Comparison of ENCODE assay signal across 8 cellular contexts in genomic region chr12:128823916-128824839, GRCh38. TPM values are rescaled to one million over a fixed set of nuclear protein-coding genes. Genes with fewer than 3 reads are reported as not detected.
A peak's percentile ranks its signal among the peaks of the same experiment; 100 is the strongest.
DNase-seq lines count a peak whose midpoint lies in the region; ATAC-seq, FAIRE-seq and TF ChIP-seq lines count a peak whose summit lies in the region.

Gene SLC15A4, minus strand, starts transcription at chr12:128823958. Its CDS starts 15 bp downstream, at chr12:128823943.

- peak within 1 kb of the TSS; percentile 94 for H4K12ac ChIP-seq in trophoblast cell (ENCODE audit: low read depth, low read length)

- ATAC-seq in HG02840 (IDR thresholded peaks at IDR 0.05; ENCODE audit: low FRiP score, unreplicated experiment): peak; percentile 77

- H3K4me2 ChIP-seq in trophoblast cell (ENCODE audit: low read length): peak within 1 kb of the TSS; percentile 91

- peak within 1 kb of the TSS; percentile 82 for H2BK120ac ChIP-seq in trophoblast cell (ENCODE audit: insufficient read depth, low read length, poor library complexity)

- TF ChIP-seq POLR2A in GM12892 (IDR thresholded peaks at IDR 0.05; ENCODE audit: low read depth, low read length) (peak; percentile 95), tibial nerve (IDR thresholded peaks at IDR 0.05) (peak; percentile 83 to 87)

- peak within 1 kb of the TSS; percentile 97 for H3K9ac ChIP-seq in adipocyte (ENCODE audit: low read length)
- H3K9ac ChIP-seq in trophoblast cell (ENCODE audit: low read length): peak within 1 kb of the TSS; percentile 91

- H3K27ac ChIP-seq in trophoblast cell (ENCODE audit: low read depth, low read length) (peak within 1 kb of the TSS; percentile 70), tibial nerve (peak within 1 kb of the TSS; percentile 58 to 90 (median 83))

- peak; percentile 94 for FAIRE-seq in GM12892 (lab: Jason Lieb, UNC)

- no peaks in the 10 kb centered on the region for H3K27me3 ChIP-seq in adipocyte (replicated peaks; ENCODE audit: control insufficient read depth, insufficient read depth, low read length)
- H3K27me3 ChIP-seq in trophoblast cell (ENCODE audit: insufficient read depth, low read length): no peaks in the 10 kb centered on the region
- H3K27me3 ChIP-seq in tibial nerve: no peaks in the 10 kb centered on the region

- H2BK5ac ChIP-seq in trophoblast cell (ENCODE audit: low read depth, low read length, poor library complexity): peak within 1 kb of the TSS; percentile 70

- peaks cover 13% of the 10 kb centered on the region for H3K4me1 ChIP-seq in adipocyte (ENCODE audit: control insufficient read depth, insufficient read depth, low read length)
- peaks cover 4 to 13% of the 10 kb centered on the region in 2 experiments for H3K4me1 ChIP-seq in trophoblast cell (ENCODE audit: control insufficient read depth in 1 of 2, insufficient read depth in 2 of 2, low read length in 2 of 2)
- H3K4me1 ChIP-seq in tibial nerve: peaks cover 0 to 44% (median 20%) of the 10 kb centered on the region in 4 donors

- H4K91ac ChIP-seq in trophoblast cell (ENCODE audit: low read depth, low read length): peak within 1 kb of the TSS; percentile 85

- peak; percentile 27 to 96 for TF ChIP-seq EP300 in tibial nerve (IDR thresholded peaks at IDR 0.05)

- H3K79me1 ChIP-seq in trophoblast cell (ENCODE audit: low read length): peaks cover 10% of the 10 kb centered on the region

- no peak for TF ChIP-seq CTCF in tibial nerve (IDR thresholded peaks at IDR 0.05)

- no peak within 1 kb of the TSS for H2BK12ac ChIP-seq in trophoblast cell (ENCODE audit: low read length)

- peak within 1 kb of the TSS; percentile 77 for H3K4ac ChIP-seq in trophoblast cell (ENCODE audit: low read depth, low read length)

- peak within 1 kb of the TSS; percentile 98 for H3K4me3 ChIP-seq in adipocyte (ENCODE audit: low read length)
- H3K4me3 ChIP-seq in trophoblast cell (ENCODE audit: low read depth, low read length): peak within 1 kb of the TSS; percentile 97
- peak within 1 kb of the TSS; percentile 80 to 100 (median 91) for H3K4me3 ChIP-seq in tibial nerve

- peaks cover 3% of the 10 kb centered on the region for H3K9me3 ChIP-seq in adipocyte (ENCODE audit: control insufficient read depth, low read length)
- no peaks in the 10 kb centered on the region for H3K9me3 ChIP-seq in trophoblast cell (ENCODE audit: insufficient read depth, low read depth, low read length)
- H3K9me3 ChIP-seq in tibial nerve: peaks cover 0 to 5% (median 0%) of the 10 kb centered on the region in 4 donors

- H2AFZ ChIP-seq in trophoblast cell (ENCODE audit: insufficient read depth, low read length, poor library complexity): peak within 1 kb of the TSS; percentile 88

- H3K14ac ChIP-seq in trophoblast cell (ENCODE audit: low read length): peak within 1 kb of the TSS; percentile 99

- H3K36me3 ChIP-seq in adipocyte (ENCODE audit: control insufficient read depth, insufficient read depth, low read length, severe bottlenecking): no peaks in the 10 kb centered on the region
- peaks cover 4 to 11% of the 10 kb centered on the region in 2 experiments for H3K36me3 ChIP-seq in trophoblast cell (ENCODE audit: control insufficient read depth in 1 of 2, insufficient read depth in 2 of 2, low read length in 2 of 2)
- peaks cover 0 to 7% (median 0%) of the 10 kb centered on the region in 3 donors for H3K36me3 ChIP-seq in tibial nerve

- whole genome bisulfite sequencing in trophoblast cell (ENCODE audit: extremely low coverage, insufficient coverage, insufficient read length): no CpG with 5 or more reads among the region's 63 CpGs
- 7% methylated on average over 37 to 44 of the region's 63 CpGs for WGBS in tibial nerve, 2 donors

- H2AK5ac ChIP-seq in trophoblast cell (ENCODE audit: low read length): peak within 1 kb of the TSS; percentile 79

- peaks cover 17% of the 10 kb centered on the region for H3K79me2 ChIP-seq in trophoblast cell (ENCODE audit: control insufficient read depth, insufficient read depth, low read length, poor library complexity)

- H3K18ac ChIP-seq in trophoblast cell (ENCODE audit: low read length): peak within 1 kb of the TSS; percentile 98

- DNase-seq in GM12892 (ENCODE audit: insufficient read length): peak; percentile 96
- DNase-seq in NCI-H1436 (lab: John Stamatoyannopoulos, UW): peak; percentile 93
- peak; percentile 75 for DNase-seq in T follicular helper cell (ENCODE audit: low read depth)
- peak; percentile 97 for DNase-seq in adipocyte (ENCODE audit: low read depth)
- DNase-seq in cardiac septum (ENCODE audit: low spot score): peak; percentile 99
- DNase-seq in trophoblast cell: peak; percentile 90 to 93
- peak; percentile 94 for DNase-seq in tibial nerve (ENCODE audit: low spot score in 2 of 2)

- no peak within 1 kb of the TSS for H3K23ac ChIP-seq in trophoblast cell (ENCODE audit: low read length)

- intact Hi-C loops in cardiac septum (cut with DNase I): no loop called here

- peak within 1 kb of the TSS; percentile 99 for H4K8ac ChIP-seq in trophoblast cell (ENCODE audit: low read depth, low read length)

RNA-seq across cellular contexts. Expression of gene SLC15A4, which starts in this region (rescaled TPM):
- polyA plus RNA-seq in GM12892 (2012; ENCODE audit: missing spikeins): 84.2 TPM
- total RNA-seq in cardiac septum (15.8 TPM), tibial nerve (10 to 100 TPM; 39.3 to 74.3 (median 53.6) TPM)
- 13.3 and 13.4 TPM in 2 replicates for polyA plus RNA-seq in trophoblast cell (2013)

Comparison
In these comparisons a context has a peak if more than half of its experiments do, and no peak if none do; other contexts are left out.
1. Peak in every context shown above with its lines: DNase-seq, ATAC-seq, H3K4me3 ChIP-seq and H3K27ac ChIP-seq.